ENCODE assay signal across 1 cellular context in the genomic region with DNA sequence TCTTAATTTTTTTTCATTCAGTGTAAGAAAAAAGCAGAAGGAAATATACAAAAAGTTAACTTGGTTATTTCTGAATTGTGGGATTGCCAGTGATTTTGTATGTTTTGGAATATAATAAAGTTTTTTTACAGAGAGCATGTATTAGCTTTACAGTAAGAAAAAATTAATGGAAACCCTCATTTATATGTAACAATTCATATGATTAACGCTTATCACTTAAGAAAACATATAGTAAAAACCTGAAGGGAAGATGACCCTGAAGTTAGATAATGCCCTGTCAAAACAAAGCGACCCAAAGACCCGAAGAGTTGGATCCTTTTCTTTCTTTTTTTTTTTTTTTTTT.
TF ChIP-seq lines count a peak whose summit lies in the region.

No MANE protein-coding gene starts in this region.

TF ChIP-seq in K562, 482 proteins besides CTCF, POLR2A, EP300 and RAD21:
- TF ChIP-seq, protein P1, sequence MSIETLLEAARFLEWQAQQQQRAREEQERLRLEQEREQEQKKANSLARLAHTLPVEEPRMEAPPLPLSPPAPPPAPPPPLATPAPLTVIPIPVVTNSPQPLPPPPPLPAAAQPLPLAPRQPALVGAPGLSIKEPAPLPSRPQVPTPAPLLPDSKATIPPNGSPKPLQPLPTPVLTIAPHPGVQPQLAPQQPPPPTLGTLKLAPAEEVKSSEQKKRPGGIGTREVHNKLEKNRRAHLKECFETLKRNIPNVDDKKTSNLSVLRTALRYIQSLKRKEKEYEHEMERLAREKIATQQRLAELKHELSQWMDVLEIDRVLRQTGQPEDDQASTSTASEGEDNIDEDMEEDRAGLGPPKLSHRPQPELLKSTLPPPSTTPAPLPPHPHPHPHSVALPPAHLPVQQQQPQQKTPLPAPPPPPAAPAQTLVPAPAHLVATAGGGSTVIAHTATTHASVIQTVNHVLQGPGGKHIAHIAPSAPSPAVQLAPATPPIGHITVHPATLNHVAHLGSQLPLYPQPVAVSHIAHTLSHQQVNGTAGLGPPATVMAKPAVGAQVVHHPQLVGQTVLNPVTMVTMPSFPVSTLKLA (conservative IDR thresholded peaks at IDR 0.05) = peak; percentile 10 to 29; a peak in 2 of 4 replicates
- TF ChIP-seq YBX1 (IDR thresholded peaks at IDR 0.05) (no peak), RAD51 (IDR thresholded peaks at IDR 0.05; ENCODE audit: borderline replicate concordance, low read depth) (0 out of 2 replicates have a peak, but pooled peaks have one; percentile 0), NONO (IDR thresholded peaks at IDR 0.05; ENCODE audit: low read depth in 2 of 2, low read length in 1 of 2) (no peak), CHCHD3 (CRISPR knock-in tag; IDR thresholded peaks at IDR 0.05) (no peak), FIP1L1 (IDR thresholded peaks at IDR 0.05; ENCODE audit: low read depth, low read length, poor library complexity, severe bottlenecking) (no peak)
- TF ChIP-seq, protein P2, sequence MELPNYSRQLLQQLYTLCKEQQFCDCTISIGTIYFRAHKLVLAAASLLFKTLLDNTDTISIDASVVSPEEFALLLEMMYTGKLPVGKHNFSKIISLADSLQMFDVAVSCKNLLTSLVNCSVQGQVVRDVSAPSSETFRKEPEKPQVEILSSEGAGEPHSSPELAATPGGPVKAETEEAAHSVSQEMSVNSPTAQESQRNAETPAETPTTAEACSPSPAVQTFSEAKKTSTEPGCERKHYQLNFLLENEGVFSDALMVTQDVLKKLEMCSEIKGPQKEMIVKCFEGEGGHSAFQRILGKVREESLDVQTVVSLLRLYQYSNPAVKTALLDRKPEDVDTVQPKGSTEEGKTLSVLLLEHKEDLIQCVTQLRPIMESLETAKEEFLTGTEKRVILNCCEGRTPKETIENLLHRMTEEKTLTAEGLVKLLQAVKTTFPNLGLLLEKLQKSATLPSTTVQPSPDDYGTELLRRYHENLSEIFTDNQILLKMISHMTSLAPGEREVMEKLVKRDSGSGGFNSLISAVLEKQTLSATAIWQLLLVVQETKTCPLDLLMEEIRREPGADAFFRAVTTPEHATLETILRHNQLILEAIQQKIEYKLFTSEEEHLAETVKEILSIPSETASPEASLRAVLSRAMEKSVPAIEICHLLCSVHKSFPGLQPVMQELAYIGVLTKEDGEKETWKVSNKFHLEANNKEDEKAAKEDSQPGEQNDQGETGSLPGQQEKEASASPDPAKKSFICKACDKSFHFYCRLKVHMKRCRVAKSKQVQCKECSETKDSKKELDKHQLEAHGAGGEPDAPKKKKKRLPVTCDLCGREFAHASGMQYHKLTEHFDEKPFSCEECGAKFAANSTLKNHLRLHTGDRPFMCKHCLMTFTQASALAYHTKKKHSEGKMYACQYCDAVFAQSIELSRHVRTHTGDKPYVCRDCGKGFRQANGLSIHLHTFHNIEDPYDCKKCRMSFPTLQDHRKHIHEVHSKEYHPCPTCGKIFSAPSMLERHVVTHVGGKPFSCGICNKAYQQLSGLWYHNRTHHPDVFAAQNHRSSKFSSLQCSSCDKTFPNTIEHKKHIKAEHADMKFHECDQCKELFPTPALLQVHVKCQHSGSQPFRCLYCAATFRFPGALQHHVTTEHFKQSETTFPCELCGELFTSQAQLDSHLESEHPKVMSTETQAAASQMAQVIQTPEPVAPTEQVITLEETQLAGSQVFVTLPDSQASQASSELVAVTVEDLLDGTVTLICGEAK (IDR thresholded peaks at IDR 0.05) = peak; percentile 76
- TF ChIP-seq, protein P2 (CRISPR knock-in tag; IDR thresholded peaks at IDR 0.05) = no peak
